In genomic region chr18:27921904-27922541, GRCh38 we compare ENCODE assay signal across 12 cellular contexts.
DNase-seq lines count a peak whose midpoint lies in the region; ATAC-seq and TF ChIP-seq lines count a peak whose summit lies in the region.
"Had no signal": no experiment of that assay in that cellular context is flagged by ENCODE, and none has a peak within 500 bp of the region (broad histone marks: within the 10 kb centered on the region; RNA-seq: fewer than 3 reads in every experiment).

No MANE protein-coding gene starts in this region.

- H3K79me2 ChIP-seq in PC-9 (ENCODE audit: low read depth) = no peaks in the 10 kb centered on the region

- peak overlapping the region; percentile 74 for H3K4me2 ChIP-seq in PC-9

- no peaks in the 10 kb centered on the region for H3K36me3 ChIP-seq in PC-9 (ENCODE audit: low read depth)
- H3K36me3 ChIP-seq: spleen had no signal

- POLR2A ChIA-PET in PC-9 (lab: Charles Lee; ENCODE audit: unreplicated experiment) = interaction anchor here (0.7 kb wide), 1 partner anchor 47 kb away, joined by 4 read pairs; no protein-coding TSS in a partner anchor

- BruUV-seq in PC-9 (replicated peaks; lab: Mats Ljungman, UMichigan) = TSS peak; percentile 73

- no peaks in the 10 kb centered on the region; the same call in 1 of the 2 replicates for H3F3A ChIP-seq in PC-9 (ENCODE audit: insufficient read depth, low read depth)

- peak; percentile 59 for DNase-seq in ELF-1 (ENCODE audit: low read depth, low spot score)
- peak; percentile 51 to 77 for DNase-seq in PC-9
- DNase-seq in epithelial cell of proximal tubule (ENCODE audit: low read depth) = peak; percentile 36
- no peak for DNase-seq in omental fat pad (ENCODE audit: low spot score)
- DNase-seq in DMS 273 treated with DMSO at 0.1 percent for 48 hours (lab: John Stamatoyannopoulos, UW) = no peak
- DNase-seq: activated effector memory CD4-positive, alpha-beta T cell treated with anti-CD3 and anti-CD28 coated beads, Interleukin-2, amount 50 U/mL, for 16 hours; hippocampal formation; Kasumi-1; spleen had no signal

- H3K27me3 ChIP-seq in PC-9 (ENCODE audit: insufficient read depth, low read depth) = no peaks in the 10 kb centered on the region
- H3K27me3 ChIP-seq: spleen had no signal

- peak overlapping the region; percentile 88 for H3K27ac ChIP-seq in PC-9
- H3K27ac ChIP-seq: spleen had no signal

- peak overlapping the region; percentile 51 for H3K4me3 ChIP-seq in PC-9
- no peak overlapping the region for H3K4me3 ChIP-seq in epithelial cell of proximal tubule (ENCODE audit: low read depth, low read length)
- H3K4me3 ChIP-seq: spleen had no signal

- CTCF ChIA-PET in PC-9 (lab: Charles Lee) = no interaction called here

- peak; percentile 76 for ATAC-seq in omental fat pad (ENCODE audit: low FRiP score)
- no peak for ATAC-seq in GM21576 (IDR thresholded peaks at IDR 0.05; ENCODE audit: unreplicated experiment)
- no peak for ATAC-seq in HG03565 (IDR thresholded peaks at IDR 0.05; ENCODE audit: unreplicated experiment)
- no peak for ATAC-seq in GM19395 (IDR thresholded peaks at IDR 0.05; ENCODE audit: unreplicated experiment)

- no peaks in the 10 kb centered on the region for H3K9me3 ChIP-seq in PC-9 (ENCODE audit: insufficient read depth, low read depth)

- peaks cover 10% of the 10 kb centered on the region for H3K4me1 ChIP-seq in PC-9 (replicated peaks; ENCODE audit: insufficient read depth)
- H3K4me1 ChIP-seq: spleen had no signal

- H2AFZ ChIP-seq in PC-9 = peak overlapping the region; percentile 76

- TF ChIP-seq CTCF in PC-9 (conservative IDR thresholded peaks at IDR 0.05) (no peak), epithelial cell of proximal tubule (conservative IDR thresholded peaks at IDR 0.05; ENCODE audit: low read depth, low read length) (no peak), omental fat pad (IDR thresholded peaks at IDR 0.05) (no peak)

- intact Hi-C loops in PC-9 (cut with micrococcal nuclease; ENCODE audit: unreplicated experiment) = no loop called here

- no peaks in the 10 kb centered on the region for H3K9me2 ChIP-seq in PC-9 (ENCODE audit: insufficient read depth)

- H4K20me1 ChIP-seq in PC-9 (ENCODE audit: insufficient read depth) = no peaks in the 10 kb centered on the region

Comparison
In these comparisons a context has a peak if more than half of its experiments do, and no peak if none do; other contexts are left out.
1. DNase-seq: peak in ELF-1 (single experiment), PC-9 (2 of 2) and epithelial cell of proximal tubule (single experiment); none in omental fat pad (single experiment) and DMS 273 treated with DMSO at 0.1 percent for 48 hours (single experiment).